11 cellular contexts compared by ENCODE assay signal in the genomic region with DNA sequence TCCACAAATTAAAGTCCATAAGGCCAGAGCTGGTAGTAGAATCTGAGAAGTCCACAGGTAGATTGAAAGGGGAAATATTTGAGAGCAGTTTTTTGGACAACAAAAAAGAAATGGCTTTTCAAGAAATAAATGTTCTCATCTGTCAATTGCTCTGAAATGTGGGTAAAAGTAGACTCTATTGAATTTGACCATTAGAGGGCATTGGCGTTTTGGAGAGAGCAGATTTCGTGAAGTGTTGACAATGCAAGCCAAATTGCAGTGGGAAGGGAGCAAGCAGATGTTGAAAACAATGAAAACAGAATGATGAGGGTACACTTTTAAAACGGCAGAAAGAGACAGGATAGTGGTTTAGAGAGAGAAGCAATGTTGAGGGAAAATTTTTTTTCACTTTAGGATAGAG.
DNase-seq lines count a peak whose midpoint lies in the region; ATAC-seq, FAIRE-seq and TF ChIP-seq lines count a peak whose summit lies in the region.
"Had no signal": no experiment of that assay in that cellular context is flagged by ENCODE, and none has a peak within 500 bp of the region (broad histone marks: within the 10 kb centered on the region; RNA-seq: fewer than 3 reads in every experiment).

No MANE protein-coding gene starts in this region.

- in situ Hi-C loops in T47D (cut with HindIII; ENCODE audit: low pct_unique_long_range_greater_than_20kb, low sequenced_read_pairs) = no loop called here

- no peak overlapping the region for H4K5ac ChIP-seq in mesendoderm (ENCODE audit: low read length)

- no CpG with 5 or more reads among the region's 3 CpGs for WGBS in mesendoderm (ENCODE audit: extremely low coverage, insufficient coverage, low lambda C conversion rate)

- H2BK5ac ChIP-seq in mesendoderm (ENCODE audit: low read length) = no peak overlapping the region

- TF ChIP-seq CTCF in D721Med (IDR thresholded peaks at IDR 0.05; ENCODE audit: insufficient read depth, missing control alignments) = peak; percentile 26

- no peaks in the 10 kb centered on the region for H3K79me2 ChIP-seq in mesendoderm (ENCODE audit: control insufficient read depth, insufficient read depth, low read length)

- H4K8ac ChIP-seq in mesendoderm (ENCODE audit: low read depth, low read length) = no peak overlapping the region

- no peak overlapping the region for H3K9ac ChIP-seq in mesendoderm (ENCODE audit: low read length)

- H3K4me3 Mint-ChIP-seq in T-cell = no peak overlapping the region
- H3K4me3 Mint-ChIP-seq: activated naive CD4-positive, alpha-beta T cell treated with anti-CD3 and anti-CD28 coated beads, Interleukin-2, amount 50 U/mL, for 24 hours; naive B cell had no signal

- no peak overlapping the region for H3K27ac Mint-ChIP-seq in T-cell
- H3K27ac Mint-ChIP-seq: activated naive CD4-positive, alpha-beta T cell treated with anti-CD3 and anti-CD28 coated beads, Interleukin-2, amount 50 U/mL, for 24 hours had no signal

- H2BK120ac ChIP-seq in mesendoderm (ENCODE audit: low read depth, low read length) = no peak overlapping the region

- no peak overlapping the region for H3K18ac ChIP-seq in mesendoderm (ENCODE audit: low read length)

- peaks cover 2 to 10% (median 4%) of the 10 kb centered on the region in 3 donors for H3K9me3 Mint-ChIP-seq in T-cell
- H3K9me3 Mint-ChIP-seq: activated naive CD4-positive, alpha-beta T cell treated with anti-CD3 and anti-CD28 coated beads, Interleukin-2, amount 50 U/mL, for 24 hours had no signal

- H3K56ac ChIP-seq in mesendoderm (ENCODE audit: low read length) = no peak overlapping the region

- POLR2A ChIA-PET in T-cell (lab: Charles Lee) = no interaction called here

- DNase-seq in D721Med (ENCODE audit: insufficient read length, low spot score) = no peak
- peak; percentile 15 for DNase-seq in NCI-H1694 (lab: John Stamatoyannopoulos, UW)
- peak; percentile 21 to 59 for DNase-seq in T47D (ENCODE audit: low read depth in 1 of 2, low spot score in 1 of 2)
- peak; percentile 46 for DNase-seq in mesendoderm
- no peak for DNase-seq in NK-92 treated with Interleukin-12 subunit alpha and Interleukin-12 subunit beta, amount 100 ng/mL, for 24 hours (lab: John Stamatoyannopoulos, UW)
- DNase-seq in T-cell = no peak
- no peak for DNase-seq in activated effector memory CD4-positive, alpha-beta T cell treated with Interleukin-2 at 50 U/mL for 16 hours
- DNase-seq: naive B cell, uterus had no signal

- no peaks in the 10 kb centered on the region for H3K27me3 ChIP-seq in mesendoderm (ENCODE audit: insufficient read depth, low read length, poor library complexity)
- H3K27me3 ChIP-seq: uterus had no signal

- FAIRE-seq in D721Med (lab: Jason Lieb, UNC) = no peak

- CTCF ChIA-PET in T-cell (lab: Charles Lee) = no interaction called here

- no peak overlapping the region for H3K4ac ChIP-seq in mesendoderm (ENCODE audit: low read depth, low read length)

- no peaks in the 10 kb centered on the region for H3K79me1 ChIP-seq in mesendoderm (ENCODE audit: low read length)

- no peaks in the 10 kb centered on the region for H3K36me3 Mint-ChIP-seq in T-cell
- H3K36me3 Mint-ChIP-seq: activated naive CD4-positive, alpha-beta T cell treated with anti-CD3 and anti-CD28 coated beads, Interleukin-2, amount 50 U/mL, for 24 hours; naive B cell had no signal

- H3K36me3 ChIP-seq in mesendoderm (ENCODE audit: control insufficient read depth, insufficient read depth, low read length) = no peaks in the 10 kb centered on the region
- H3K36me3 ChIP-seq: uterus had no signal

- no peaks in the 10 kb centered on the region for H3K4me1 ChIP-seq in mesendoderm (ENCODE audit: control insufficient read depth, low read depth, low read length)
- H3K4me1 ChIP-seq: uterus had no signal

- H3K27me3 Mint-ChIP-seq in T-cell = no peaks in the 10 kb centered on the region
- H3K27me3 Mint-ChIP-seq: activated naive CD4-positive, alpha-beta T cell treated with anti-CD3 and anti-CD28 coated beads, Interleukin-2, amount 50 U/mL, for 24 hours; naive B cell had no signal

- H2BK15ac ChIP-seq in mesendoderm (replicated peaks; ENCODE audit: low read depth) = no peak overlapping the region

- no peaks in the 10 kb centered on the region for H3K4me1 Mint-ChIP-seq in T-cell
- H3K4me1 Mint-ChIP-seq: activated naive CD4-positive, alpha-beta T cell treated with anti-CD3 and anti-CD28 coated beads, Interleukin-2, amount 50 U/mL, for 24 hours had no signal

- no peak overlapping the region for H3K4me2 ChIP-seq in mesendoderm (ENCODE audit: low read length)

- ATAC-seq in GM19467 (IDR thresholded peaks at IDR 0.05; ENCODE audit: unreplicated experiment) (no peak), T-cell (replicated peaks in 1 of 4) (no peak)

- H2AK5ac ChIP-seq in mesendoderm (ENCODE audit: low read length) = no peak overlapping the region

- no peak overlapping the region for H3K4me3 ChIP-seq in mesendoderm (ENCODE audit: low read length)
- H3K4me3 ChIP-seq: uterus had no signal

- no peak overlapping the region for H3K23ac ChIP-seq in mesendoderm (ENCODE audit: low read length)

- no peak overlapping the region for H3K27ac ChIP-seq in mesendoderm (ENCODE audit: low read depth, low read length)
- H3K27ac ChIP-seq: uterus had no signal

Comparison
In these comparisons a context has a peak if more than half of its experiments do, and no peak if none do; other contexts are left out.
1. DNase-seq: peak in NCI-H1694 (single experiment), T47D (2 of 2) and mesendoderm (single experiment); none in D721Med (single experiment), NK-92 treated with Interleukin-12 subunit alpha and Interleukin-12 subunit beta, amount 100 ng/mL, for 24 hours (single experiment), T-cell (0 of 34) and activated effector memory CD4-positive, alpha-beta T cell treated with Interleukin-2 at 50 U/mL for 16 hours (single experiment).